1 cellular context compared by ENCODE assay signal in genomic region chr16:1772908-1773702, GRCh38.
TF ChIP-seq lines count a peak whose summit lies in the region.

MRPS34 (minus strand) TSS chr16:1773134; CDS start chr16:1773119, 15 bp downstream.

TF ChIP-seq in HEK293, 187 proteins besides CTCF, POLR2A, EP300 and RAD21 (continued from another document):
- TF ChIP-seq, protein P1, sequence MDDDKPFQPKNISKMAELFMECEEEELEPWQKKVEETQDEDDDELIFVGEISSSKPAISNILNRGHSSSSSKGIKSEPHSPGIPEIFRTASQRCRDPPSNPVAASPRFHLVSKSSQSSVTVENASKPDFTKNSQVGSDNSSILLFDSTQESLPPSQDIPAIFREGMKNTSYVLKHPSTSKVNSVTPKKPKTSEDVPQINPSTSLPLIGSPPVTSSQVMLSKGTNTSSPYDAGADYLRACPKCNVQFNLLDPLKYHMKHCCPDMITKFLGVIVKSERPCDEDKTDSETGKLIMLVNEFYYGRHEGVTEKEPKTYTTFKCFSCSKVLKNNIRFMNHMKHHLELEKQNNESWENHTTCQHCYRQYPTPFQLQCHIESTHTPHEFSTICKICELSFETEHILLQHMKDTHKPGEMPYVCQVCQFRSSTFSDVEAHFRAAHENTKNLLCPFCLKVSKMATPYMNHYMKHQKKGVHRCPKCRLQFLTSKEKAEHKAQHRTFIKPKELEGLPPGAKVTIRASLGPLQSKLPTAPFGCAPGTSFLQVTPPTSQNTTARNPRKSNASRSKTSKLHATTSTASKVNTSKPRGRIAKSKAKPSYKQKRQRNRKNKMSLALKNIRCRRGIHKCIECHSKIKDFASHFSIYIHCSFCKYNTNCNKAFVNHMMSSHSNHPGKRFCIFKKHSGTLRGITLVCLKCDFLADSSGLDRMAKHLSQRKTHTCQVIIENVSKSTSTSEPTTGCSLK (tag by site-specific recombination; IDR thresholded peaks at IDR 0.05): no peak
- TF ChIP-seq, protein P2, sequence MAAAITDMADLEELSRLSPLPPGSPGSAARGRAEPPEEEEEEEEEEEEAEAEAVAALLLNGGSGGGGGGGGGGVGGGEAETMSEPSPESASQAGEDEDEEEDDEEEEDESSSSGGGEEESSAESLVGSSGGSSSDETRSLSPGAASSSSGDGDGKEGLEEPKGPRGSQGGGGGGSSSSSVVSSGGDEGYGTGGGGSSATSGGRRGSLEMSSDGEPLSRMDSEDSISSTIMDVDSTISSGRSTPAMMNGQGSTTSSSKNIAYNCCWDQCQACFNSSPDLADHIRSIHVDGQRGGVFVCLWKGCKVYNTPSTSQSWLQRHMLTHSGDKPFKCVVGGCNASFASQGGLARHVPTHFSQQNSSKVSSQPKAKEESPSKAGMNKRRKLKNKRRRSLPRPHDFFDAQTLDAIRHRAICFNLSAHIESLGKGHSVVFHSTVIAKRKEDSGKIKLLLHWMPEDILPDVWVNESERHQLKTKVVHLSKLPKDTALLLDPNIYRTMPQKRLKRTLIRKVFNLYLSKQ (tag by site-specific recombination; IDR thresholded peaks at IDR 0.05; ENCODE audit: borderline replicate concordance): 0 out of 2 replicates have a peak, but pooled peaks have one; percentile 16
- no peak; the same call in 1 of the 2 replicates for TF ChIP-seq HIC1 (tag by site-specific recombination; IDR thresholded peaks at IDR 0.05)
- TF ChIP-seq KLF16 (tag by site-specific recombination; IDR thresholded peaks at IDR 0.05): peak; percentile 62
- TF ChIP-seq ZNF488 (tag by site-specific recombination; IDR thresholded peaks at IDR 0.05): no peak
- peak; percentile 38; the same call in 1 of the 2 replicates for TF ChIP-seq ZNF843 (tag by site-specific recombination; IDR thresholded peaks at IDR 0.05)
- TF ChIP-seq GLI2 (tag by site-specific recombination; IDR thresholded peaks at IDR 0.05; ENCODE audit: borderline replicate concordance, low read depth): no peak
- peak; percentile 68 for TF ChIP-seq ZIC2 (tag by site-specific recombination; IDR thresholded peaks at IDR 0.05)
- peak; percentile 80 for TF ChIP-seq ZNF423 (tag by site-specific recombination; IDR thresholded peaks at IDR 0.05)
- TF ChIP-seq ZNF654 (tag by site-specific recombination; IDR thresholded peaks at IDR 0.05; ENCODE audit: low read depth): no peak
- peak; percentile 62; the same call in 1 of the 2 replicates for TF ChIP-seq ZBTB17 (tag by site-specific recombination; IDR thresholded peaks at IDR 0.05)
- peak; percentile 57; the same call in 1 of the 2 replicates for TF ChIP-seq ZNF2 (tag by site-specific recombination; IDR thresholded peaks at IDR 0.05)
- TF ChIP-seq ZNF558 (tag by site-specific recombination; IDR thresholded peaks at IDR 0.05): no peak
- TF ChIP-seq ZNF132 (tag by site-specific recombination; IDR thresholded peaks at IDR 0.05; ENCODE audit: borderline replicate concordance): no peak
- no peak for TF ChIP-seq ZNF157 (tag by site-specific recombination; IDR thresholded peaks at IDR 0.05)
- no peak for TF ChIP-seq ZFP3 (tag by site-specific recombination; IDR thresholded peaks at IDR 0.05; ENCODE audit: low read depth)
- TF ChIP-seq ZNF510 (tag by site-specific recombination; IDR thresholded peaks at IDR 0.05; ENCODE audit: insufficient replicate concordance): no peak
- TF ChIP-seq ZFHX2 (tag by site-specific recombination; conservative IDR thresholded peaks at IDR 0.05): peak; percentile 14; the same call in 1 of the 2 replicates
- peak; percentile 85 for TF ChIP-seq ZFP37 (tag by site-specific recombination; IDR thresholded peaks at IDR 0.05)
- no peak for TF ChIP-seq ZNF121 (tag by site-specific recombination; IDR thresholded peaks at IDR 0.05)
- TF ChIP-seq, protein P3, sequence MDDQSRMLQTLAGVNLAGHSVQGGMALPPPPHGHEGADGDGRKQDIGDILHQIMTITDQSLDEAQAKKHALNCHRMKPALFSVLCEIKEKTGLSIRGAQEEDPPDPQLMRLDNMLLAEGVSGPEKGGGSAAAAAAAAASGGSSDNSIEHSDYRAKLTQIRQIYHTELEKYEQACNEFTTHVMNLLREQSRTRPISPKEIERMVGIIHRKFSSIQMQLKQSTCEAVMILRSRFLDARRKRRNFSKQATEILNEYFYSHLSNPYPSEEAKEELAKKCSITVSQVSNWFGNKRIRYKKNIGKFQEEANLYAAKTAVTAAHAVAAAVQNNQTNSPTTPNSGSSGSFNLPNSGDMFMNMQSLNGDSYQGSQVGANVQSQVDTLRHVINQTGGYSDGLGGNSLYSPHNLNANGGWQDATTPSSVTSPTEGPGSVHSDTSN (CRISPR knock-in tag; IDR thresholded peaks at IDR 0.05): peak; percentile 86
- TF ChIP-seq ZNF426 (tag by site-specific recombination; IDR thresholded peaks at IDR 0.05): no peak
- no peak for TF ChIP-seq ZNF670 (tag by site-specific recombination; IDR thresholded peaks at IDR 0.05; ENCODE audit: low read depth)
- TF ChIP-seq ZNF223 (tag by site-specific recombination; IDR thresholded peaks at IDR 0.05): no peak
- peak; percentile 46; the same call in 1 of the 2 replicates for TF ChIP-seq GLIS1 (tag by site-specific recombination; IDR thresholded peaks at IDR 0.05)
- TF ChIP-seq ZNF747 (tag by site-specific recombination; IDR thresholded peaks at IDR 0.05): no peak
- TF ChIP-seq, protein P4, sequence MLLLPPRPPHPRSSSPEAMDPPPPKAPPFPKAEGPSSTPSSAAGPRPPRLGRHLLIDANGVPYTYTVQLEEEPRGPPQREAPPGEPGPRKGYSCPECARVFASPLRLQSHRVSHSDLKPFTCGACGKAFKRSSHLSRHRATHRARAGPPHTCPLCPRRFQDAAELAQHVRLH (tag by site-specific recombination; IDR thresholded peaks at IDR 0.05): 0 out of 2 replicates have a peak, but pooled peaks have one; percentile 35
- TF ChIP-seq WT1 (tag by site-specific recombination; IDR thresholded peaks at IDR 0.05): no peak
- TF ChIP-seq ZNF350 (tag by site-specific recombination; IDR thresholded peaks at IDR 0.05): no peak
- no peak for TF ChIP-seq BCL6B (tag by site-specific recombination; IDR thresholded peaks at IDR 0.05)
- TF ChIP-seq, protein P5, sequence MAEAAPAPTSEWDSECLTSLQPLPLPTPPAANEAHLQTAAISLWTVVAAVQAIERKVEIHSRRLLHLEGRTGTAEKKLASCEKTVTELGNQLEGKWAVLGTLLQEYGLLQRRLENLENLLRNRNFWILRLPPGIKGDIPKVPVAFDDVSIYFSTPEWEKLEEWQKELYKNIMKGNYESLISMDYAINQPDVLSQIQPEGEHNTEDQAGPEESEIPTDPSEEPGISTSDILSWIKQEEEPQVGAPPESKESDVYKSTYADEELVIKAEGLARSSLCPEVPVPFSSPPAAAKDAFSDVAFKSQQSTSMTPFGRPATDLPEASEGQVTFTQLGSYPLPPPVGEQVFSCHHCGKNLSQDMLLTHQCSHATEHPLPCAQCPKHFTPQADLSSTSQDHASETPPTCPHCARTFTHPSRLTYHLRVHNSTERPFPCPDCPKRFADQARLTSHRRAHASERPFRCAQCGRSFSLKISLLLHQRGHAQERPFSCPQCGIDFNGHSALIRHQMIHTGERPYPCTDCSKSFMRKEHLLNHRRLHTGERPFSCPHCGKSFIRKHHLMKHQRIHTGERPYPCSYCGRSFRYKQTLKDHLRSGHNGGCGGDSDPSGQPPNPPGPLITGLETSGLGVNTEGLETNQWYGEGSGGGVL (tag by site-specific recombination; IDR thresholded peaks at IDR 0.05): no peak; the same call in none of the 2 replicates
- TF ChIP-seq, protein P6, sequence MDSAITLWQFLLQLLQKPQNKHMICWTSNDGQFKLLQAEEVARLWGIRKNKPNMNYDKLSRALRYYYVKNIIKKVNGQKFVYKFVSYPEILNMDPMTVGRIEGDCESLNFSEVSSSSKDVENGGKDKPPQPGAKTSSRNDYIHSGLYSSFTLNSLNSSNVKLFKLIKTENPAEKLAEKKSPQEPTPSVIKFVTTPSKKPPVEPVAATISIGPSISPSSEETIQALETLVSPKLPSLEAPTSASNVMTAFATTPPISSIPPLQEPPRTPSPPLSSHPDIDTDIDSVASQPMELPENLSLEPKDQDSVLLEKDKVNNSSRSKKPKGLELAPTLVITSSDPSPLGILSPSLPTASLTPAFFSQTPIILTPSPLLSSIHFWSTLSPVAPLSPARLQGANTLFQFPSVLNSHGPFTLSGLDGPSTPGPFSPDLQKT (IDR thresholded peaks at IDR 0.05; ENCODE audit: borderline replicate concordance, low read depth, low read length): no peak; the same call in 1 of the 2 replicates
- no peak for TF ChIP-seq ZNF174 (tag by site-specific recombination; IDR thresholded peaks at IDR 0.05)
- TF ChIP-seq ZNF624 (tag by site-specific recombination; IDR thresholded peaks at IDR 0.05): no peak
- peak; percentile 59; the same call in 1 of the 2 replicates for TF ChIP-seq ZNF24 (tag by site-specific recombination; IDR thresholded peaks at IDR 0.05)
- no peak for TF ChIP-seq ZNF626 (tag by site-specific recombination; IDR thresholded peaks at IDR 0.05)
- TF ChIP-seq ZNF777 (tag by site-specific recombination; IDR thresholded peaks at IDR 0.05; ENCODE audit: borderline replicate concordance): peak; percentile 30; the same call in 1 of the 2 replicates
- TF ChIP-seq, protein P7, sequence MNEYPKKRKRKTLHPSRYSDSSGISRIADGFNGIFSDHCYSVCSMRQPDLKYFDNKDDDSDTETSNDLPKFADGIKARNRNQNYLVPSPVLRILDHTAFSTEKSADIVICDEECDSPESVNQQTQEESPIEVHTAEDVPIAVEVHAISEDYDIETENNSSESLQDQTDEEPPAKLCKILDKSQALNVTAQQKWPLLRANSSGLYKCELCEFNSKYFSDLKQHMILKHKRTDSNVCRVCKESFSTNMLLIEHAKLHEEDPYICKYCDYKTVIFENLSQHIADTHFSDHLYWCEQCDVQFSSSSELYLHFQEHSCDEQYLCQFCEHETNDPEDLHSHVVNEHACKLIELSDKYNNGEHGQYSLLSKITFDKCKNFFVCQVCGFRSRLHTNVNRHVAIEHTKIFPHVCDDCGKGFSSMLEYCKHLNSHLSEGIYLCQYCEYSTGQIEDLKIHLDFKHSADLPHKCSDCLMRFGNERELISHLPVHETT (tag by site-specific recombination; IDR thresholded peaks at IDR 0.05): peak; percentile 74
- peak; percentile 54; the same call in 1 of the 2 replicates for TF ChIP-seq SCRT2 (tag by site-specific recombination; IDR thresholded peaks at IDR 0.05)
- TF ChIP-seq MEIS1 (CRISPR knock-in tag; IDR thresholded peaks at IDR 0.05; ENCODE audit: borderline replicate concordance): no peak
- no peak for TF ChIP-seq ZBTB21 (tag by site-specific recombination; IDR thresholded peaks at IDR 0.05)
- no peak for TF ChIP-seq ZNF202 (tag by site-specific recombination; IDR thresholded peaks at IDR 0.05; ENCODE audit: borderline replicate concordance)
- TF ChIP-seq ZNF660 (tag by site-specific recombination; IDR thresholded peaks at IDR 0.05): peak; percentile 83
- TF ChIP-seq SP2 (tag by site-specific recombination; IDR thresholded peaks at IDR 0.05): peak; percentile 65
- no peak for TF ChIP-seq RBAK (tag by site-specific recombination; IDR thresholded peaks at IDR 0.05)
- TF ChIP-seq ZNF530 (tag by site-specific recombination; IDR thresholded peaks at IDR 0.05; ENCODE audit: low read depth): no peak
